In the genomic region with DNA sequence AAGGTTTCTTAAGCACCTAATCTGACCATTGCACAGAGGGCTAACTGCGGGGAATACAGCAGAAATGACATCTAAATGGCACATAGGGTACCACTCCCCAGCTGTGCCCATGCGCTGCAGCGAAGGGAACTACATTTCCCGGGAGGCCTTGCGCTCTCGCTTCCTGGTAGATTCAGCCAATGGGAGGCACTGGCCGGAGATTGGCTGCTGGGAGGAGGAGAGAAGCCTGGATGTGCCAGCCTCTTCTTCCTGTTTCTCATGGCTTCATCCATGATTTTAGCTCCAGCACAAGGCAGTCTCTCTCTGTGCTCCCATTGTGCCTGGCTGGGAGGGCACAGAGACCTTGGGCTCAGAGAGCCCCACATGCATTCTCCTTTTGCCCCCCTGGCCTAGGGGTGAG, we compare ENCODE assay signal across 1 cellular context.
TF ChIP-seq lines count a peak whose summit lies in the region.

No MANE protein-coding gene starts in this region.

TF ChIP-seq in SK-N-SH, 30 proteins besides CTCF, POLR2A, EP300 and RAD21 (continued from another document):
- TF ChIP-seq, protein P1, sequence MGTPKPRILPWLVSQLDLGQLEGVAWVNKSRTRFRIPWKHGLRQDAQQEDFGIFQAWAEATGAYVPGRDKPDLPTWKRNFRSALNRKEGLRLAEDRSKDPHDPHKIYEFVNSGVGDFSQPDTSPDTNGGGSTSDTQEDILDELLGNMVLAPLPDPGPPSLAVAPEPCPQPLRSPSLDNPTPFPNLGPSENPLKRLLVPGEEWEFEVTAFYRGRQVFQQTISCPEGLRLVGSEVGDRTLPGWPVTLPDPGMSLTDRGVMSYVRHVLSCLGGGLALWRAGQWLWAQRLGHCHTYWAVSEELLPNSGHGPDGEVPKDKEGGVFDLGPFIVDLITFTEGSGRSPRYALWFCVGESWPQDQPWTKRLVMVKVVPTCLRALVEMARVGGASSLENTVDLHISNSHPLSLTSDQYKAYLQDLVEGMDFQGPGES (IDR thresholded peaks at IDR 0.05; ENCODE audit: low read depth, low read length), result no peak
- no peak for TF ChIP-seq POLR2AphosphoS5 (IDR thresholded peaks at IDR 0.05; ENCODE audit: low read depth, low read length)
- no peak for TF ChIP-seq GATA2 (CRISPR knock-in tag; IDR thresholded peaks at IDR 0.05)
- TF ChIP-seq PBX3 (IDR thresholded peaks at IDR 0.05), result peak; percentile 88
- no peak for TF ChIP-seq MEF2A (IDR thresholded peaks at IDR 0.05; ENCODE audit: borderline replicate concordance, low read depth)
- TF ChIP-seq, protein P2, sequence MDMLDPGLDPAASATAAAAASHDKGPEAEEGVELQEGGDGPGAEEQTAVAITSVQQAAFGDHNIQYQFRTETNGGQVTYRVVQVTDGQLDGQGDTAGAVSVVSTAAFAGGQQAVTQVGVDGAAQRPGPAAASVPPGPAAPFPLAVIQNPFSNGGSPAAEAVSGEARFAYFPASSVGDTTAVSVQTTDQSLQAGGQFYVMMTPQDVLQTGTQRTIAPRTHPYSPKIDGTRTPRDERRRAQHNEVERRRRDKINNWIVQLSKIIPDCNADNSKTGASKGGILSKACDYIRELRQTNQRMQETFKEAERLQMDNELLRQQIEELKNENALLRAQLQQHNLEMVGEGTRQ (IDR thresholded peaks at IDR 0.05; ENCODE audit: borderline replicate concordance, low read depth, low read length), result no peak
- TF ChIP-seq, protein P3, sequence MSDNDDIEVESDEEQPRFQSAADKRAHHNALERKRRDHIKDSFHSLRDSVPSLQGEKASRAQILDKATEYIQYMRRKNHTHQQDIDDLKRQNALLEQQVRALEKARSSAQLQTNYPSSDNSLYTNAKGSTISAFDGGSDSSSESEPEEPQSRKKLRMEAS (IDR thresholded peaks at IDR 0.05; ENCODE audit: low read depth), result no peak
- TF ChIP-seq NRF1 (IDR thresholded peaks at IDR 0.05; ENCODE audit: low read depth, low read length), result peak; percentile 27; the same call in 1 of the 2 replicates
- peak; percentile 98 for TF ChIP-seq ELF1 (IDR thresholded peaks at IDR 0.05)
- no peak for TF ChIP-seq TEAD4 (IDR thresholded peaks at IDR 0.05; ENCODE audit: borderline replicate concordance, insufficient read depth)
- no peak for TF ChIP-seq EZH2phosphoT487 (IDR thresholded peaks at IDR 0.05; ENCODE audit: borderline replicate concordance, low read depth)
- no peak for TF ChIP-seq JUND (IDR thresholded peaks at IDR 0.05)
- TF ChIP-seq CHD2 (IDR thresholded peaks at IDR 0.05; ENCODE audit: low read length, partially characterized antibody), result peak; percentile 23
